ENCODE assay signal across 3 cellular contexts in the genomic region with DNA sequence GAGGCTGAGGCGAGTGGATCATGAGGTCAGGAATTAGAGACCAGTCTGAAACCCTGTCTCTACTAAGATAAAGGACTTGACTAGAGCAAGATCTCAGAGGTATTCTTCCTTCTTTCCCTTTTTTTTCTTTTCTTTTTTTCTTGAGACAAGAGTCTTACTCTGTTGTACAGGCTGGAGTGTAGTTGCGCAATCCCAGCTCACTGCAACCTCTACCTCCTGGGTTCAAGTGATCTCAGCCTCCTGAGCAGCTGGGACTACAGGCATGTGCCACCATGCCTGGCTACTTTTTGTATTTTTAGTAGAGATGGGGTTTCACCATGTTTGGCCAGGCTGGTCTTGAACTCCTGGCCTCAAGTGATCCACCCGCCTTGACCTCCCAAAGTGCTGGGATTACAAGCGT.
TF ChIP-seq lines count a peak whose summit lies in the region.

No MANE protein-coding gene starts in this region.

TF ChIP-seq in A549, 52 proteins besides CTCF, POLR2A, EP300 and RAD21:
- TF ChIP-seq CEBPB (IDR thresholded peaks at IDR 0.05): peak; percentile 67 to 85; a peak in 3 of 4 replicates

TF ChIP-seq in IMR-90, 13 proteins besides CTCF, POLR2A, EP300 and RAD21:
- TF ChIP-seq CEBPB (IDR thresholded peaks at IDR 0.05; ENCODE audit: low read depth, low read length): peak; percentile 83

TF ChIP-seq in K562, 482 proteins besides CTCF, POLR2A, EP300 and RAD21:
- TF ChIP-seq IRF9 (tag; IDR thresholded peaks at IDR 0.05) (peak; percentile 53; the same call in 1 of the 2 replicates), CEBPG (CRISPR knock-in tag; IDR thresholded peaks at IDR 0.05) (peak; percentile 74), CEBPG (tag; conservative IDR thresholded peaks at IDR 0.05 in 1 of 2, IDR thresholded peaks at IDR 0.05 in 1 of 2) (peak; percentile 67 to 97), CEBPB (tag; IDR thresholded peaks at IDR 0.05) (peak; percentile 97)
TF ChIP-seq in K562: peak in this region for 3; not testable (repeated sequence) for 479.
